ENCODE assay signal across 17 cellular contexts in genomic region chr12:12158858-12159257, GRCh38.
"Had no signal": no experiment of that assay in that cellular context is flagged by ENCODE, and none has a peak within 500 bp of the region (broad histone marks: within the 10 kb centered on the region; RNA-seq: fewer than 3 reads in every experiment).

No MANE protein-coding gene starts in this region.

- H3K4me3 Mint-ChIP-seq: activated CD4-positive, alpha-beta memory T cell treated with anti-CD3 and anti-CD28 coated beads for 36 hours; activated T-cell treated with anti-CD3 and anti-CD28 coated beads, Interleukin-2, amount 50 U/mL, for 24 hours; naive thymus-derived CD4-positive, alpha-beta T cell; stimulated activated effector memory CD8-positive, alpha-beta T cell treated with anti-CD3 and anti-CD28 coated beads, Interleukin-12 subunit alpha, Interleukin-12 subunit beta, amount 100 ng/mL, for 72 hours had no signal

- H3K4me1 ChIP-seq: parathyroid adenoma had no signal

- H2AFZ ChIP-seq: parathyroid adenoma had no signal

- H3K27me3 Mint-ChIP-seq: activated CD4-positive, alpha-beta memory T cell treated with anti-CD3 and anti-CD28 coated beads for 36 hours; activated T-cell treated with anti-CD3 and anti-CD28 coated beads, Interleukin-2, amount 50 U/mL, for 24 hours had no signal

- H3K4me1 Mint-ChIP-seq: naive thymus-derived CD4-positive, alpha-beta T cell; stimulated activated effector memory CD8-positive, alpha-beta T cell treated with anti-CD3 and anti-CD28 coated beads, Interleukin-12 subunit alpha, Interleukin-12 subunit beta, amount 100 ng/mL, for 72 hours had no signal

- H3K36me3 ChIP-seq: neutrophil, thyroid gland had no signal

- H3K27ac Mint-ChIP-seq: activated CD4-positive, alpha-beta memory T cell treated with anti-CD3 and anti-CD28 coated beads for 36 hours; activated T-cell treated with anti-CD3 and anti-CD28 coated beads, Interleukin-2, amount 50 U/mL, for 24 hours; naive thymus-derived CD4-positive, alpha-beta T cell; stimulated activated effector memory CD8-positive, alpha-beta T cell treated with anti-CD3 and anti-CD28 coated beads, Interleukin-12 subunit alpha, Interleukin-12 subunit beta, amount 100 ng/mL, for 72 hours had no signal

- H3K27ac ChIP-seq: foreskin keratinocyte, neutrophil, parathyroid adenoma, vagina, VCaP had no signal

- ATAC-seq: esophagus mucosa; foreskin keratinocyte; left colon; mucosa of descending colon; naive thymus-derived CD4-positive, alpha-beta T cell; stimulated activated effector memory CD8-positive, alpha-beta T cell treated with anti-CD3 and anti-CD28 coated beads, Interleukin-12 subunit alpha, Interleukin-12 subunit beta, amount 100 ng/mL, for 72 hours had no signal

- H3K36me3 Mint-ChIP-seq: activated CD4-positive, alpha-beta memory T cell treated with anti-CD3 and anti-CD28 coated beads for 36 hours; stimulated activated effector memory CD8-positive, alpha-beta T cell treated with anti-CD3 and anti-CD28 coated beads, Interleukin-12 subunit alpha, Interleukin-12 subunit beta, amount 100 ng/mL, for 72 hours had no signal

- H3K79me2 ChIP-seq: parathyroid adenoma had no signal

- H3K4me3 ChIP-seq: mucosa of descending colon, thyroid gland, vagina had no signal

- H3K9me3 Mint-ChIP-seq: activated CD4-positive, alpha-beta memory T cell treated with anti-CD3 and anti-CD28 coated beads for 36 hours; activated T-cell treated with anti-CD3 and anti-CD28 coated beads, Interleukin-2, amount 50 U/mL, for 24 hours; naive thymus-derived CD4-positive, alpha-beta T cell; stimulated activated effector memory CD8-positive, alpha-beta T cell treated with anti-CD3 and anti-CD28 coated beads, Interleukin-12 subunit alpha, Interleukin-12 subunit beta, amount 100 ng/mL, for 72 hours had no signal

- DNase-seq: activated CD4-positive, alpha-beta memory T cell treated with anti-CD3 and anti-CD28 coated beads for 36 hours; activated effector memory CD4-positive, alpha-beta T cell treated with Interleukin-2 at 50 U/mL for 16 hours; activated naive CD4-positive, alpha-beta T cell treated with anti-CD3 and anti-CD28 coated beads, Interleukin-2, amount 50 U/mL, for 16 hours; activated T-cell treated with anti-CD3 and anti-CD28 coated beads, Interleukin-2, amount 50 U/mL, for 24 hours; caudate nucleus; foreskin keratinocyte; head of caudate nucleus; left colon; mucosa of descending colon; naive thymus-derived CD4-positive, alpha-beta T cell; thyroid gland had no signal

- H3K9ac ChIP-seq: parathyroid adenoma had no signal

- H3K27me3 ChIP-seq: foreskin keratinocyte, neutrophil, thyroid gland, vagina had no signal

- H3K9me3 ChIP-seq: mucosa of descending colon, neutrophil, thyroid gland, vagina had no signal
